ENCODE assay signal across 8 cellular contexts in the genomic region with DNA sequence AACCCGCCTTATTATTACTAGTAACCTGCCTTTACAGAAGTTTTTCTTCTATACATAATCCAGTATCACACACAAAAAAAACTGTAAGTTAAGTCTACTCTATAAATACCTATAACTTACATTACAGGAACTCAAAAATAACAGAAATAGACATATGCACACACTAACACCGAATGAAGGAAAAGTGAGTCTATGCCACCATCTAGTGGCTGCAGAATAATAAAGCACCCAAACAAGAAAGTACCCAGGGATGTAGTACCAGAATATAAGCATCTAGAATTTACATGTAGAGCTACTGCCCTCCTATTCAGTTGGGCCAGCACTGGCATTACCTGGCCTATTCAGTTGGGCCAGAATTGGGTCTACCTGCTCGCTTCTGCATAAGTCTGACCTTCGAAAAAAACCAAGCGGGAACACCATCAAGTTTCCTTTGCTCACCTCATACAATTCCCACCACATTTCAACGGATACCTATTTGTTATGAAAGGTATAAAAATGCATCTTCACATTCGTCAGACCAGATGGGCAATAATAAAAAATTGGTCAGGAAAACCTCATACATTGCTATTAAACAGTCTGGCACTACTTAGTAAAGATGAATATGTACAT. TPM values are rescaled to one million over a fixed set of nuclear protein-coding genes. Genes with fewer than 3 reads are reported as not detected.
DNase-seq lines count a peak whose midpoint lies in the region; ATAC-seq and TF ChIP-seq lines count a peak whose summit lies in the region.

No MANE protein-coding gene starts in this region.

- H3K27me3 ChIP-seq in SU-DHL-6 (ENCODE audit: low read length) (no peaks in the 10 kb centered on the region), MG63 (no peaks in the 10 kb centered on the region)

- no peak overlapping the region for H3K9ac ChIP-seq in SU-DHL-6 (ENCODE audit: low read length)

- peak overlapping the region; percentile 20 for H3K4me2 ChIP-seq in SU-DHL-6 (ENCODE audit: low read depth, low read length, poor library complexity, severe bottlenecking)

- ATAC-seq in GM18861 (IDR thresholded peaks at IDR 0.05; ENCODE audit: unreplicated experiment) = peak; percentile 64
- ATAC-seq in HG02973 (IDR thresholded peaks at IDR 0.05; ENCODE audit: unreplicated experiment) = peak; percentile 45

- no peak for TF ChIP-seq POLR2A in erythroblast (IDR thresholded peaks at IDR 0.05; ENCODE audit: low read length)

- H3K9me3 ChIP-seq in SU-DHL-6 (ENCODE audit: insufficient read depth, low read length) (no peaks in the 10 kb centered on the region), MG63 (no peaks in the 10 kb centered on the region)

- no peak overlapping the region for H3K4me3 ChIP-seq in SU-DHL-6 (ENCODE audit: insufficient read depth, low read length, poor library complexity, severe bottlenecking)
- no peak overlapping the region for H3K4me3 ChIP-seq in MG63

- H3F3A ChIP-seq in SU-DHL-6 (ENCODE audit: insufficient read depth) = no peaks in the 10 kb centered on the region

- H3K79me2 ChIP-seq in SU-DHL-6 (ENCODE audit: insufficient read depth, low read length) = no peaks in the 10 kb centered on the region

- DNase-seq in COR-L47 (lab: John Stamatoyannopoulos, UW) (peak; percentile 46), NCI-H1694 (lab: John Stamatoyannopoulos, UW) (peak; percentile 48), erythroblast (lab: John Stamatoyannopoulos, UW) (peak; percentile 79 to 87), non-pigmented ciliary epithelial cell (ENCODE audit: low read depth) (peak; percentile 43), MG63 (no peak)

- no peaks in the 10 kb centered on the region for H3K9me2 ChIP-seq in SU-DHL-6 (replicated peaks; ENCODE audit: insufficient read depth, low read length)

- no peaks in the 10 kb centered on the region for H3K36me3 ChIP-seq in SU-DHL-6 (ENCODE audit: low read length)
- no peaks in the 10 kb centered on the region for H3K36me3 ChIP-seq in MG63

- H2AFZ ChIP-seq in SU-DHL-6 (ENCODE audit: low read depth, low read length, severe bottlenecking) = no peak overlapping the region

- TF ChIP-seq CTCF in SU-DHL-6 (IDR thresholded peaks at IDR 0.05; ENCODE audit: insufficient read depth, low read length, poor library complexity, severe bottlenecking) = peak; percentile 73

- no peak overlapping the region for H3K27ac ChIP-seq in SU-DHL-6 (ENCODE audit: low read depth, low read length)

- no peaks in the 10 kb centered on the region for H4K20me1 ChIP-seq in SU-DHL-6 (ENCODE audit: low read depth, low read length)

RNA-seq across cellular contexts. Expression of a gene that starts 4.0 kb away (rescaled TPM):
- 37.1 and 39.2 TPM in 2 replicates for total RNA-seq in MG63 (2014; rRNA removed; shearing (Covaris generic); ENCODE audit: low replicate concordance)

RNA-seq across cellular contexts. Expression of a gene that starts 20.4 kb away (rescaled TPM):
- 4.7 TPM in 1 of 2 replicates, not detected in the other for total RNA-seq in MG63 (2014; rRNA removed; shearing (Covaris generic); ENCODE audit: low replicate concordance)

RNA-seq across cellular contexts. Expression of a gene that starts 49.2 kb away (rescaled TPM):
- not detected in 2 replicates for total RNA-seq in MG63 (2014; rRNA removed; shearing (Covaris generic); ENCODE audit: low replicate concordance)
